ENCODE assay signal across 30 cellular contexts in the genomic region with DNA sequence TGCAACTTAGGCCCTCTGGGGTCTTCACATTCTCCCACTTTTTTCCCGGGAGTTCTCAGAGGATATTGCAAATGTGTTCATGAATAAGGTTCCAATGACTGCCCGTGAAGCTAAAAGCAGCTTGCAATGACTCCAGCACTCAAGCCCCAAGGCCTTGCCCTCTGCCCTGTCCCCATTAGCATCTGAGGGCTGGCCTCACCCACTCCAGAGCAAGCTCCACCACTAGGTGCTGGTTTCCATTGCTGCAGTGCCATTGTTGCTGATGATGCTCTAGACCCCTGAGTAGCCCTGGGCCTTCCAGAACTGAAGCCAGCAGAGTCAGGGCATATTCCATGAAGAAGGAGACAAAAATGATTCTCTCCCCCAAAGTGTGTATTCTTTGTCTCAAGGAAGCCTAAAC.
"Had no signal": no experiment of that assay in that cellular context is flagged by ENCODE, and none has a peak within 500 bp of the region (broad histone marks: within the 10 kb centered on the region; RNA-seq: fewer than 3 reads in every experiment).

No MANE protein-coding gene starts in this region.

- H3K4me3 ChIP-seq: Peyer's patch, SJCRH30, SK-N-MC had no signal

- DNase-seq: Karpas-422, NCI-H1048, NCI-H1092 treated with DMSO at 0.1 percent for 48 hours, NCI-H1105 treated with DMSO at 0.1 percent for 48 hours, NCI-H1417, NCI-H1436, NCI-H146, NCI-H1694, NCI-H187, NCI-H1930, NCI-H2029 treated with DMSO at 0.1 percent for 48 hours, NCI-H2081 treated with DMSO at 0.1 percent for 48 hours, NCI-H2107, NCI-H2171, NCI-H226, NCI-H446 treated with DMSO at 0.1 percent for 48 hours, NCI-H510A, NCI-H524, NCI-H526, NCI-H748 treated with DMSO at 0.1 percent for 48 hours, NCI-H82, Peyer's patch, RPMI8226, SHP77, SIG-M5, SJCRH30, T-helper 1 cell had no signal

- H3K9ac ChIP-seq: KMS-11 had no signal

- H3K4me1 ChIP-seq: Peyer's patch, SJCRH30 had no signal

- H3K9me3 ChIP-seq: Peyer's patch, SJCRH30 had no signal

- ATAC-seq: SK-N-SH treated with all-trans-retinoic acid at 6 μM for 48 hours had no signal

- H3K27ac ChIP-seq: KMS-11, Peyer's patch, SJCRH30, SK-N-MC had no signal

- H3K27me3 ChIP-seq: Peyer's patch, SJCRH30 had no signal

- H3K4me2 ChIP-seq: KMS-11 had no signal

- H3K36me3 ChIP-seq: Peyer's patch, SJCRH30 had no signal
